Comparison of ENCODE assay signal across 23 cellular contexts in the genomic region with DNA sequence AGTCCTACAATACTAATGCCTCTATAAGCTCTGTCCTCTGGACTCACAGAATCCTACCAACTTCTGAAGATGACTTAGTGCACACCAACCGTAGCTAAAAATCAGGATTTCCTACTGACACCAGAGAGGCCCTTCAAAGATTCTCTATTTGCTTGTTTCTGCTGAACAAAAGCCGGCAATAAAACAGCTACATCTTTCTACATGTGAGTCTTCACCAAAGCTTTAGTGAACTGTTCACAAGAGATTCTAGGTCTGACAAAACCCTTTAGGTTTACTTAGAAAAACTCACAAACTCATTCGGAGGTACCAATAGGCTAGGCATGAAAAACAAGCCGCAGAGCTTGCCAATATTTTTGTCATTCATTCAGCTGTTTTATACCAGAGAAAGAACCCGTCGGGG. TPM values are rescaled to one million over a fixed set of nuclear protein-coding genes. Genes with fewer than 3 reads are reported as not detected.
DNase-seq lines count a peak whose midpoint lies in the region; ATAC-seq and TF ChIP-seq lines count a peak whose summit lies in the region.
"Had no signal": no experiment of that assay in that cellular context is flagged by ENCODE, and none has a peak within 500 bp of the region (broad histone marks: within the 10 kb centered on the region; RNA-seq: fewer than 3 reads in every experiment).

No MANE protein-coding gene starts in this region.

- 78% methylated on average over 6 of the region's 6 CpGs for WGBS in thymus
- WGBS in neuronal stem cell (ENCODE audit: extremely low coverage in 2 of 2, insufficient read length in 2 of 2, insufficient replicate concordance in 1 of 2), 2 donors, result no CpG with 5 or more reads among the region's 6 CpGs

- H3K23ac ChIP-seq in neuronal stem cell (ENCODE audit: low read depth, low read length, poor library complexity), result no peak overlapping the region

- H3K27ac ChIP-seq in thymus (ENCODE audit: low read depth) (peak overlapping the region; percentile 57), neuronal stem cell (replicated peaks; ENCODE audit: low read length) (no peak overlapping the region)
- H3K27ac ChIP-seq: left lung, Peyer's patch, prostate gland, SJSA1, upper lobe of left lung had no signal

- H2BK120ac ChIP-seq in neuronal stem cell (ENCODE audit: low read depth, low read length), result no peak overlapping the region

- H3K4me1 Mint-ChIP-seq in activated naive CD4-positive, alpha-beta T cell treated with anti-CD3 and anti-CD28 coated beads, Interleukin-2, amount 50 U/mL, for 24 hours, result peaks cover 96% of the 10 kb centered on the region
- peaks cover 89% of the 10 kb centered on the region for H3K4me1 Mint-ChIP-seq in activated CD8-positive, alpha-beta T cell treated with anti-CD3 and anti-CD28 coated beads for 36 hours (ENCODE audit: low read depth)
- peaks cover 71% of the 10 kb centered on the region for H3K4me1 Mint-ChIP-seq in glutamatergic neuron (ENCODE audit: low read depth, unreplicated experiment)

- H2AFZ ChIP-seq in neuronal stem cell (ENCODE audit: low read length), result no peak overlapping the region

- H3K36me3 ChIP-seq in thymus (ENCODE audit: control insufficient read depth, insufficient read depth), result peaks cover 35% of the 10 kb centered on the region
- H3K36me3 ChIP-seq in neuronal stem cell (replicated peaks in 1 of 2; ENCODE audit: control insufficient read depth in 2 of 2, insufficient read depth in 2 of 2, low read length in 2 of 2), result peaks cover 6 to 10% of the 10 kb centered on the region in 2 donors
- H3K36me3 ChIP-seq: colonic mucosa, prostate gland, SJSA1 had no signal

- H3K14ac ChIP-seq in neuronal stem cell (ENCODE audit: low read length), result no peak overlapping the region

- intact Hi-C loops in activated CD8-positive, alpha-beta T cell treated with anti-CD3 and anti-CD28 coated beads for 36 hours (cut with micrococcal nuclease), result no loop called here

- H3K4ac ChIP-seq in neuronal stem cell (ENCODE audit: low read length), result no peak overlapping the region

- no peak overlapping the region for H2BK5ac ChIP-seq in neuronal stem cell (ENCODE audit: low read length)

- no peak for DNase-seq in activated naive CD4-positive, alpha-beta T cell treated with anti-CD3 and anti-CD28 coated beads, Interleukin-2, amount 50 U/mL, for 16 hours
- no peak for DNase-seq in activated CD8-positive, alpha-beta T cell treated with anti-CD3 and anti-CD28 coated beads for 36 hours
- DNase-seq in glutamatergic neuron (no peak), neuronal stem cell (ENCODE audit: low spot score) (no peak)
- DNase-seq: activated B cell treated with CpG ODN at 0.5 μM for 24 hours; activated CD8-positive, alpha-beta memory T cell treated with anti-CD3 and anti-CD28 coated beads, Interleukin-2, amount 50 U/mL, for 4 hours; AML-193; Calu3; colonic mucosa; heart left ventricle; KBM-7; left lung; NCI-H2081; NK-92 treated with Interleukin-12 subunit alpha and Interleukin-12 subunit beta, amount 100 ng/mL, for 24 hours; Peyer's patch; small intestine; T-helper 9 cell; upper lobe of left lung had no signal

- no peak overlapping the region for H2BK15ac ChIP-seq in neuronal stem cell (ENCODE audit: low read length)

- POLR2A ChIA-PET in activated CD8-positive, alpha-beta T cell treated with anti-CD3 and anti-CD28 coated beads for 36 hours (lab: Charles Lee), result interaction anchor here (0.8 to 13.2 kb wide), 5 partner anchors 11 to 341 kb away, joined by 3 to 330 read pairs (median 10); no protein-coding TSS in a partner anchor

- H2BK12ac ChIP-seq in neuronal stem cell (ENCODE audit: low read length), result no peak overlapping the region

- no peak overlapping the region for H3K4me2 ChIP-seq in neuronal stem cell (ENCODE audit: insufficient read depth, low read length, poor library complexity, severe bottlenecking)

- H4K91ac ChIP-seq in neuronal stem cell (ENCODE audit: low read depth, low read length, poor library complexity), result no peak overlapping the region

- H3K9ac ChIP-seq in neuronal stem cell (ENCODE audit: low read depth, low read length, poor library complexity), result no peak overlapping the region

- H3K9me3 ChIP-seq in thymus (ENCODE audit: control insufficient read depth) (no peaks in the 10 kb centered on the region), neuronal stem cell (replicated peaks in 1 of 2; ENCODE audit: control insufficient read depth in 2 of 2, insufficient read depth in 1 of 2, low read depth in 1 of 2, low read length in 2 of 2) (no peaks in the 10 kb centered on the region)
- H3K9me3 ChIP-seq: colonic mucosa, heart left ventricle, left lung, Peyer's patch, prostate gland, SJSA1, upper lobe of left lung had no signal

- ATAC-seq in activated CD8-positive, alpha-beta T cell treated with anti-CD3 and anti-CD28 coated beads for 36 hours, result no peak
- ATAC-seq in GM19455 (IDR thresholded peaks at IDR 0.05; ENCODE audit: unreplicated experiment), result no peak
- ATAC-seq: heart left ventricle, left lung had no signal

- H3K27me3 Mint-ChIP-seq in activated naive CD4-positive, alpha-beta T cell treated with anti-CD3 and anti-CD28 coated beads, Interleukin-2, amount 50 U/mL, for 24 hours, result no peaks in the 10 kb centered on the region
- no peaks in the 10 kb centered on the region for H3K27me3 Mint-ChIP-seq in activated CD8-positive, alpha-beta T cell treated with anti-CD3 and anti-CD28 coated beads for 36 hours
- no peaks in the 10 kb centered on the region for H3K27me3 Mint-ChIP-seq in glutamatergic neuron (ENCODE audit: unreplicated experiment)
- H3K27me3 Mint-ChIP-seq: activated B cell treated with CpG ODN at 0.5 μM for 24 hours had no signal

- no peak overlapping the region for H3K18ac ChIP-seq in neuronal stem cell (ENCODE audit: low read length)

- CTCF ChIA-PET in activated CD8-positive, alpha-beta T cell treated with anti-CD3 and anti-CD28 coated beads for 36 hours (lab: Charles Lee), result interaction anchor here (0.9 to 1.6 kb wide), 5 partner anchors 18 to 340 kb away, joined by 3 to 5 read pairs (median 3); no protein-coding TSS in a partner anchor

- H3K4me3 Mint-ChIP-seq in activated naive CD4-positive, alpha-beta T cell treated with anti-CD3 and anti-CD28 coated beads, Interleukin-2, amount 50 U/mL, for 24 hours, result peak overlapping the region; percentile 83
- peak overlapping the region; percentile 64 for H3K4me3 Mint-ChIP-seq in activated CD8-positive, alpha-beta T cell treated with anti-CD3 and anti-CD28 coated beads for 36 hours
- H3K4me3 Mint-ChIP-seq in glutamatergic neuron (ENCODE audit: unreplicated experiment), result peak overlapping the region; percentile 15
- H3K4me3 Mint-ChIP-seq: activated B cell treated with CpG ODN at 0.5 μM for 24 hours had no signal

- no peaks in the 10 kb centered on the region for H3K79me1 ChIP-seq in neuronal stem cell (ENCODE audit: low read depth, low read length)

- no peak overlapping the region for H2AK5ac ChIP-seq in neuronal stem cell (ENCODE audit: low read depth, low read length)

- TF ChIP-seq CTCF in activated CD8-positive, alpha-beta T cell treated with anti-CD3 and anti-CD28 coated beads for 36 hours (IDR thresholded peaks at IDR 0.05), result no peak
- TF ChIP-seq CTCF in glutamatergic neuron (IDR thresholded peaks at IDR 0.05; ENCODE audit: partially characterized antibody, unreplicated experiment), result no peak

- H4K8ac ChIP-seq in neuronal stem cell (ENCODE audit: low read depth, low read length), result no peak overlapping the region

- H3K4me3 ChIP-seq in thymus (ENCODE audit: low read length) (peak overlapping the region; percentile 25), neuronal stem cell (ENCODE audit: low read length in 2 of 2) (no peak overlapping the region)
- H3K4me3 ChIP-seq: colonic mucosa, left lung, Peyer's patch, prostate gland, SJSA1, upper lobe of left lung had no signal

- no peaks in the 10 kb centered on the region for H3K9me3 Mint-ChIP-seq in activated naive CD4-positive, alpha-beta T cell treated with anti-CD3 and anti-CD28 coated beads, Interleukin-2, amount 50 U/mL, for 24 hours
- no peaks in the 10 kb centered on the region for H3K9me3 Mint-ChIP-seq in activated CD8-positive, alpha-beta T cell treated with anti-CD3 and anti-CD28 coated beads for 36 hours
- peaks cover 3% of the 10 kb centered on the region for H3K9me3 Mint-ChIP-seq in glutamatergic neuron (ENCODE audit: unreplicated experiment)
- H3K9me3 Mint-ChIP-seq: activated B cell treated with CpG ODN at 0.5 μM for 24 hours had no signal

- H3K27me3 ChIP-seq in thymus (ENCODE audit: control insufficient read depth, insufficient read depth) (no peaks in the 10 kb centered on the region), neuronal stem cell (ENCODE audit: control insufficient read depth in 3 of 3, insufficient read depth in 3 of 3, low read depth in 1 of 3, low read length in 3 of 3) (no peaks in the 10 kb centered on the region)
- H3K27me3 ChIP-seq: colonic mucosa, heart left ventricle, left lung, Peyer's patch, upper lobe of left lung had no signal

- peak overlapping the region; percentile 97 for H3K27ac Mint-ChIP-seq in activated naive CD4-positive, alpha-beta T cell treated with anti-CD3 and anti-CD28 coated beads, Interleukin-2, amount 50 U/mL, for 24 hours
- peak overlapping the region; percentile 79 for H3K27ac Mint-ChIP-seq in activated CD8-positive, alpha-beta T cell treated with anti-CD3 and anti-CD28 coated beads for 36 hours
- no peak overlapping the region for H3K27ac Mint-ChIP-seq in glutamatergic neuron (ENCODE audit: unreplicated experiment)
- H3K27ac Mint-ChIP-seq: activated B cell treated with CpG ODN at 0.5 μM for 24 hours had no signal

- H3K4me1 ChIP-seq in thymus (ENCODE audit: control insufficient read depth, insufficient read depth, low read length), result peaks cover 18% of the 10 kb centered on the region
- H3K4me1 ChIP-seq in neuronal stem cell (ENCODE audit: control insufficient read depth in 2 of 2, insufficient read depth in 1 of 2, low read depth in 1 of 2, low read length in 2 of 2), result peaks cover 0 to 19% of the 10 kb centered on the region in 2 donors
- H3K4me1 ChIP-seq: SJSA1 had no signal

- peaks cover 19% of the 10 kb centered on the region for H3K36me3 Mint-ChIP-seq in activated naive CD4-positive, alpha-beta T cell treated with anti-CD3 and anti-CD28 coated beads, Interleukin-2, amount 50 U/mL, for 24 hours
- peaks cover 88% of the 10 kb centered on the region for H3K36me3 Mint-ChIP-seq in activated CD8-positive, alpha-beta T cell treated with anti-CD3 and anti-CD28 coated beads for 36 hours (ENCODE audit: low read depth)
- no peaks in the 10 kb centered on the region for H3K36me3 Mint-ChIP-seq in glutamatergic neuron (ENCODE audit: unreplicated experiment)

RNA-seq across cellular contexts. Expression of a gene that starts 7.0 kb away (rescaled TPM):
- 100 to 1,000 TPM; 208 to 213 TPM for total RNA-seq in activated CD8-positive, alpha-beta T cell treated with anti-CD3 and anti-CD28 coated beads for 36 hours
- total RNA-seq in glutamatergic neuron (ENCODE audit: unreplicated experiment), result 80.5 TPM
- 172 TPM for polyA plus RNA-seq in thymus
- 37.8 TPM for polyA plus RNA-seq in neuronal stem cell (2013, experiment 1 of 2)
- polyA plus RNA-seq in neuronal stem cell (2013, experiment 2 of 2), result 39.7 TPM

Comparison
In these comparisons a context has a peak if more than half of its experiments do, and no peak if none do; other contexts are left out.
1. H3K4me3 Mint-ChIP-seq: peak in every context shown above with its lines; median percentile 83 in activated naive CD4-positive, alpha-beta T cell treated with anti-CD3 and anti-CD28 coated beads, Interleukin-2, amount 50 U/mL, for 24 hours; 64 in activated CD8-positive, alpha-beta T cell treated with anti-CD3 and anti-CD28 coated beads for 36 hours; 15 in glutamatergic neuron.